ENCODE assay signal across 1 cellular context in the genomic region with DNA sequence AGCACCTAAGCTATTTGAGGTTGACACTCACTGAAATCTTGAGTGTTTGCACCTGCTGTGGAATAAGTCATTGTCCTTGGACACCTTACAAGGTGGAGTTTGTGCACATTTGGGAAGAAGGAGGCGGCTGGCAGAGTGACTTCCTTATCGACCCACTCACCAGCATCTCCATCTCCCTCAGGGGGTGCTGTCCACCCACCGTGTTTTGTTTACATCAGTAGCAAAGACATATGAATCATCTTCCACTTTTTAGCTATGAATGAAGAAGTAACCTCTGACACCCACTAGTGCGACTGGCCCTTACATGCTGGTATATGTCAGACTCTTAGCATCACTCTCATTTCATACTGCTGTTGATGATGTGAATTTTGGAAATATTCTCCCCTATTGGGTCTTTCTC.
TF ChIP-seq lines count a peak whose summit lies in the region.

No MANE protein-coding gene starts in this region.

TF ChIP-seq in GM23338, 12 proteins besides CTCF, POLR2A, EP300 and RAD21 (continued from another document):
- TF ChIP-seq, protein P1, sequence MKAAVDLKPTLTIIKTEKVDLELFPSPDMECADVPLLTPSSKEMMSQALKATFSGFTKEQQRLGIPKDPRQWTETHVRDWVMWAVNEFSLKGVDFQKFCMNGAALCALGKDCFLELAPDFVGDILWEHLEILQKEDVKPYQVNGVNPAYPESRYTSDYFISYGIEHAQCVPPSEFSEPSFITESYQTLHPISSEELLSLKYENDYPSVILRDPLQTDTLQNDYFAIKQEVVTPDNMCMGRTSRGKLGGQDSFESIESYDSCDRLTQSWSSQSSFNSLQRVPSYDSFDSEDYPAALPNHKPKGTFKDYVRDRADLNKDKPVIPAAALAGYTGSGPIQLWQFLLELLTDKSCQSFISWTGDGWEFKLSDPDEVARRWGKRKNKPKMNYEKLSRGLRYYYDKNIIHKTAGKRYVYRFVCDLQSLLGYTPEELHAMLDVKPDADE (IDR thresholded peaks at IDR 0.05): no peak
- no peak for TF ChIP-seq POLR2AphosphoS5 (IDR thresholded peaks at IDR 0.05; ENCODE audit: low read depth)
- no peak for TF ChIP-seq STAT1 (IDR thresholded peaks at IDR 0.05; ENCODE audit: unreplicated experiment)
- TF ChIP-seq, protein P2, sequence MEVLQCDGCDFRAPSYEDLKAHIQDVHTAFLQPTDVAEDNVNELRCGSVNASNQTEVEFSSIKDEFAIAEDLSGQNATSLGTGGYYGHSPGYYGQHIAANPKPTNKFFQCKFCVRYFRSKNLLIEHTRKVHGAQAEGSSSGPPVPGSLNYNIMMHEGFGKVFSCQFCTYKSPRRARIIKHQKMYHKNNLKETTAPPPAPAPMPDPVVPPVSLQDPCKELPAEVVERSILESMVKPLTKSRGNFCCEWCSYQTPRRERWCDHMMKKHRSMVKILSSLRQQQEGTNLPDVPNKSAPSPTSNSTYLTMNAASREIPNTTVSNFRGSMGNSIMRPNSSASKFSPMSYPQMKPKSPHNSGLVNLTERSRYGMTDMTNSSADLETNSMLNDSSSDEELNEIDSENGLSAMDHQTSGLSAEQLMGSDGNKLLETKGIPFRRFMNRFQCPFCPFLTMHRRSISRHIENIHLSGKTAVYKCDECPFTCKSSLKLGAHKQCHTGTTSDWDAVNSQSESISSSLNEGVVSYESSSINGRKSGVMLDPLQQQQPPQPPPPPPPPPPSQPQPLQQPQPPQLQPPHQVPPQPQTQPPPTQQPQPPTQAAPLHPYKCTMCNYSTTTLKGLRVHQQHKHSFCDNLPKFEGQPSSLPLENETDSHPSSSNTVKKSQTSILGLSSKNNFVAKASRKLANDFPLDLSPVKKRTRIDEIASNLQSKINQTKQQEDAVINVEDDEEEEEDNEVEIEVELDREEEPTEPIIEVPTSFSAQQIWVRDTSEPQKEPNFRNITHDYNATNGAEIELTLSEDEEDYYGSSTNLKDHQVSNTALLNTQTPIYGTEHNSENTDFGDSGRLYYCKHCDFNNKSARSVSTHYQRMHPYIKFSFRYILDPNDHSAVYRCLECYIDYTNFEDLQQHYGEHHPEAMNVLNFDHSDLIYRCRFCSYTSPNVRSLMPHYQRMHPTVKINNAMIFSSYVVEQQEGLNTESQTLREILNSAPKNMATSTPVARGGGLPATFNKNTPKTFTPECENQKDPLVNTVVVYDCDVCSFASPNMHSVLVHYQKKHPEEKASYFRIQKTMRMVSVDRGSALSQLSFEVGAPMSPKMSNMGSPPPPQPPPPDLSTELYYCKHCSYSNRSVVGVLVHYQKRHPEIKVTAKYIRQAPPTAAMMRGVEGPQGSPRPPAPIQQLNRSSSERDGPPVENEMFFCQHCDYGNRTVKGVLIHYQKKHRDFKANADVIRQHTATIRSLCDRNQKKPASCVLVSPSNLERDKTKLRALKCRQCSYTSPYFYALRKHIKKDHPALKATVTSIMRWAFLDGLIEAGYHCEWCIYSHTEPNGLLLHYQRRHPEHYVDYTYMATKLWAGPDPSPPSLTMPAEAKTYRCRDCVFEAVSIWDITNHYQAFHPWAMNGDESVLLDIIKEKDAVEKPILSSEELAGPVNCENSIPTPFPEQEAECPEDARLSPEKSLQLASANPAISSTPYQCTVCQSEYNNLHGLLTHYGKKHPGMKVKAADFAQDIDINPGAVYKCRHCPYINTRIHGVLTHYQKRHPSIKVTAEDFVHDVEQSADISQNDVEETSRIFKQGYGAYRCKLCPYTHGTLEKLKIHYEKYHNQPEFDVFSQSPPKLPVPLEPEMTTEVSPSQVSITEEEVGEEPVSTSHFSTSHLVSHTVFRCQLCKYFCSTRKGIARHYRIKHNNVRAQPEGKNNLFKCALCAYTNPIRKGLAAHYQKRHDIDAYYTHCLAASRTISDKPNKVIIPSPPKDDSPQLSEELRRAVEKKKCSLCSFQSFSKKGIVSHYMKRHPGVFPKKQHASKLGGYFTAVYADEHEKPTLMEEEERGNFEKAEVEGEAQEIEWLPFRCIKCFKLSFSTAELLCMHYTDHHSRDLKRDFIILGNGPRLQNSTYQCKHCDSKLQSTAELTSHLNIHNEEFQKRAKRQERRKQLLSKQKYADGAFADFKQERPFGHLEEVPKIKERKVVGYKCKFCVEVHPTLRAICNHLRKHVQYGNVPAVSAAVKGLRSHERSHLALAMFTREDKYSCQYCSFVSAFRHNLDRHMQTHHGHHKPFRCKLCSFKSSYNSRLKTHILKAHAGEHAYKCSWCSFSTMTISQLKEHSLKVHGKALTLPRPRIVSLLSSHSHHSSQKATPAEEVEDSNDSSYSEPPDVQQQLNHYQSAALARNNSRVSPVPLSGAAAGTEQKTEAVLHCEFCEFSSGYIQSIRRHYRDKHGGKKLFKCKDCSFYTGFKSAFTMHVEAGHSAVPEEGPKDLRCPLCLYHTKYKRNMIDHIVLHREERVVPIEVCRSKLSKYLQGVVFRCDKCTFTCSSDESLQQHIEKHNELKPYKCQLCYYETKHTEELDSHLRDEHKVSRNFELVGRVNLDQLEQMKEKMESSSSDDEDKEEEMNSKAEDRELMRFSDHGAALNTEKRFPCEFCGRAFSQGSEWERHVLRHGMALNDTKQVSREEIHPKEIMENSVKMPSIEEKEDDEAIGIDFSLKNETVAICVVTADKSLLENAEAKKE (CRISPR knock-in tag; IDR thresholded peaks at IDR 0.05): no peak
- no peak for TF ChIP-seq CREB1 (CRISPR knock-in tag; IDR thresholded peaks at IDR 0.05; ENCODE audit: low read depth)
